ENCODE assay signal across 1 cellular context in the genomic region with DNA sequence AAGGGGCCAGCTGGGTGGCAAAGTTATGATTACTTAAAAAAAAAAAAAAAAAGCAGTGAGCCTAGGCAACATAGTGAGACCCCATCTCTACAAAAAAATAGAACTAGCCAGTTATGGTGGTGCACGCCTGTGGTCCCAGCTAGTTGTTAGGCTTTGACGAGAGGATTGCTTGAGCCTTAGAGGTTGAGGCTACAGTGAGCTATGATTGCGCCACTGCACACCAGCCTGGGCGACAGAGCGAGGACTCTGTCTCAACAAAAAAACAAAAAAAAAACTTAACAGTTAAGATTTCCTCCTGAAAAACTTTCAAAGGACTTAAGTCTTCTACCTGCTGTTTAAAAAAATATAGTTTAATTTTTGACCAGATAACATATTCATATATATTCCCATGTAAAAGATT.
TF ChIP-seq lines count a peak whose summit lies in the region.

No MANE protein-coding gene starts in this region.

TF ChIP-seq in HepG2, 621 proteins besides CTCF, POLR2A, EP300 and RAD21 (continued from another document):
- TF ChIP-seq, protein P1, sequence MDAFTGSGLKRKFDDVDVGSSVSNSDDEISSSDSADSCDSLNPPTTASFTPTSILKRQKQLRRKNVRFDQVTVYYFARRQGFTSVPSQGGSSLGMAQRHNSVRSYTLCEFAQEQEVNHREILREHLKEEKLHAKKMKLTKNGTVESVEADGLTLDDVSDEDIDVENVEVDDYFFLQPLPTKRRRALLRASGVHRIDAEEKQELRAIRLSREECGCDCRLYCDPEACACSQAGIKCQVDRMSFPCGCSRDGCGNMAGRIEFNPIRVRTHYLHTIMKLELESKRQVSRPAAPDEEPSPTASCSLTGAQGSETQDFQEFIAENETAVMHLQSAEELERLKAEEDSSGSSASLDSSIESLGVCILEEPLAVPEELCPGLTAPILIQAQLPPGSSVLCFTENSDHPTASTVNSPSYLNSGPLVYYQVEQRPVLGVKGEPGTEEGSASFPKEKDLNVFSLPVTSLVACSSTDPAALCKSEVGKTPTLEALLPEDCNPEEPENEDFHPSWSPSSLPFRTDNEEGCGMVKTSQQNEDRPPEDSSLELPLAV (CRISPR knock-in tag; conservative IDR thresholded peaks at IDR 0.05; ENCODE audit: low read depth) = no peak
TF ChIP-seq in HepG2: peak in this region for 2.
